21 cellular contexts compared by ENCODE assay signal in the genomic region with DNA sequence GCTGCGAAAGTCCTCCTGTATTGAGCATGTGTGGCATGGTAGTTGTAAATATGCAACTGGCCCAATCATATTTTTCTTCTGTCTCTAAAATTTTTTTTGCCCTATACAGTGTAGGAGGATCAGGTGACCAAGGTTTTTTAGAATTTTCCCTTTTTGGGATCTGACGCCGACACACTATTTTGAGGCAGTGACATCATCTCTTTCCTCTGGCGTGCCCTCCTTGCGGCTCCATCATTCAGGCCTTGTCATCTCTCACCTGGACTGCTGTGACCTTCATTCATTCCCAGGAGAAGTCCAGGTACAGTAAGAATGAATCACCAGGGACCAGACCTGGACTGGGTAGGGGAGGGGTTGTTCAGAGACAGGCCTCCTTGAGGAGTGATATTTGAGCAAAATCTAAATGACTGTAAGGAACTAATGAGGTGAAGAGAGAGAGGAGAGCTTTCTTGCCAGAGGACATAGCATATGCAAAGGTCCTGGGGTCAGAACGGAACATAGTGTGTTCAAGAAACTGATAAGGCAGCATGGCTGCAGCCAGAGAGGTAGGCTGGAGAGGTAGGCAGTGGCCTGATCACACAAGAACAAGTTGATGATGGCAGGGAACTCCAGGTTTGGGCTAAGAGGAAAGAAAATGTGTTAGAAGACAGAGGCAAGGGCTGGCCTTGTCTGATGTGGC.
"Had no signal": no experiment of that assay in that cellular context is flagged by ENCODE, and none has a peak within 500 bp of the region (broad histone marks: within the 10 kb centered on the region; RNA-seq: fewer than 3 reads in every experiment).

No MANE protein-coding gene starts in this region.

- H3K4me1 Mint-ChIP-seq: naive B cell had no signal

- H3K27me3 Mint-ChIP-seq: type B pancreatic cell had no signal

- DNase-seq: cortex of kidney; effector memory CD4-positive, alpha-beta T cell; heart left ventricle; mesendoderm; naive B cell; occipital lobe; pancreas; retina; stimulated activated CD4-positive, alpha-beta T cell treated with anti-CD3 and anti-CD28 coated beads, Interleukin-2, amount 100 ng/mL, for 24 hours; stimulated activated CD4-positive, alpha-beta T cell treated with anti-CD3 and anti-CD28 coated beads, Interleukin-4, amount 100 ng/mL, for 4 hours; stimulated activated naive CD4-positive, alpha-beta T cell; stomach; substantia nigra; thyroid gland had no signal

- H3K27ac ChIP-seq: heart left ventricle, pancreas, prostate gland, skin epidermis, stomach, thyroid gland, vagina had no signal

- ATAC-seq: esophagus mucosa, heart left ventricle, pancreas, sciatic nerve had no signal

- H3K4me3 ChIP-seq: heart left ventricle, pancreas, prostate gland, skin epidermis, stomach, thyroid gland, vagina had no signal

- H3K27me3 ChIP-seq: pancreas, stomach, thyroid gland, vagina had no signal

- H3K9me3 Mint-ChIP-seq: naive B cell, nephron, type B pancreatic cell had no signal

- H3K36me3 ChIP-seq: heart left ventricle, pancreas, prostate gland, stomach, thyroid gland, vagina had no signal

- H3K27ac Mint-ChIP-seq: naive B cell, nephron, type B pancreatic cell had no signal

- H3K36me3 Mint-ChIP-seq: naive B cell, type B pancreatic cell had no signal

- H3K4me3 Mint-ChIP-seq: naive B cell, nephron, type B pancreatic cell had no signal

- H3K9me3 ChIP-seq: heart left ventricle, pancreas, prostate gland, stomach, thyroid gland, vagina had no signal

- H3K4me1 ChIP-seq: heart left ventricle, pancreas, prostate gland, stomach, thyroid gland, vagina had no signal
